ENCODE assay signal across 10 cellular contexts in genomic region chr17:66713533-66714042, GRCh38.
DNase-seq lines count a peak whose midpoint lies in the region; ATAC-seq and TF ChIP-seq lines count a peak whose summit lies in the region.
"Had no signal": no experiment of that assay in that cellular context is flagged by ENCODE, and none has a peak within 500 bp of the region (broad histone marks: within the 10 kb centered on the region; RNA-seq: fewer than 3 reads in every experiment).

No MANE protein-coding gene starts in this region.

- no peak overlapping the region for H3K9ac ChIP-seq in SK-N-SH

- no peak overlapping the region for H2AFZ ChIP-seq in SK-N-SH (ENCODE audit: low read depth)

- H3K27ac ChIP-seq in SK-N-SH (ENCODE audit: low read depth in 2 of 2, low read length in 1 of 2), result no peak overlapping the region

- H3K4me1 ChIP-seq in SK-N-SH (ENCODE audit: control insufficient read depth in 1 of 2, insufficient read depth in 2 of 2, low read depth in 1 of 2, low read length in 1 of 2), result peaks cover 0 to 22% of the 10 kb centered on the region in 2 experiments; a peak in 1 of 4 replicates

- TF ChIP-seq CTCF in SK-N-SH (IDR thresholded peaks at IDR 0.05), result no peak

- no peak for TF ChIP-seq EP300 in SK-N-SH (IDR thresholded peaks at IDR 0.05; ENCODE audit: borderline replicate concordance in 1 of 2, low read depth in 1 of 2, low read length in 1 of 2)

- 83% methylated on average over 6 of the region's 6 CpGs for WGBS in SK-N-SH (ENCODE audit: low lambda C conversion rate)

- POLR2A ChIA-PET in SK-N-SH (lab: Yijun Ruan, JAX), result no interaction called here

- H3K27me3 ChIP-seq in SK-N-SH (ENCODE audit: insufficient read depth), result no peaks in the 10 kb centered on the region

- H3K9me3 ChIP-seq in SK-N-SH, result no peaks in the 10 kb centered on the region

- peak; percentile 77 for ATAC-seq in HG02970 (IDR thresholded peaks at IDR 0.05; ENCODE audit: low FRiP score, unreplicated experiment)

- H4K20me1 ChIP-seq in SK-N-SH (ENCODE audit: insufficient read depth), result 0 out of 2 replicates have a peak, but pooled peaks cover 5% of the 10 kb centered on the region

- H3K4me2 ChIP-seq in SK-N-SH, result no peak overlapping the region

- CTCF ChIA-PET in SK-N-SH (lab: Yijun Ruan, JAX), result interaction anchor here (0.6 to 22.6 kb wide), 15 partner anchors 9 to 666 kb away, joined by 3 to 460 read pairs (median 3); no protein-coding TSS in a partner anchor

- H3K36me3 ChIP-seq in SK-N-SH (replicated peaks in 1 of 2; ENCODE audit: control insufficient read depth in 1 of 2, insufficient read depth in 2 of 2, low read length in 1 of 2), result peaks cover 54 to 61% of the 10 kb centered on the region in 2 experiments

- TF ChIP-seq RAD21 in SK-N-SH (IDR thresholded peaks at IDR 0.05; ENCODE audit: low read length), result no peak

- H3K9me2 ChIP-seq in SK-N-SH, result no peaks in the 10 kb centered on the region

- DNase-seq in stimulated activated naive CD4-positive, alpha-beta T cell treated with Interleukin-2 at 50 U/mL for 16 hours (lab: John Stamatoyannopoulos, UW), result peak; percentile 29
- no peak for DNase-seq in stimulated activated naive CD4-positive, alpha-beta T cell (lab: John Stamatoyannopoulos, UW)
- peak; percentile 27 for DNase-seq in activated gamma-delta T cell treated with anti-CD3 and anti-CD28 coated beads, Interleukin-2, amount 50 U/mL, for 16 hours (ENCODE audit: low read depth)
- DNase-seq in SK-N-SH (no peak), NCI-H1105 treated with DMSO at 0.1 percent for 48 hours (lab: John Stamatoyannopoulos, UW) (no peak), pons (ENCODE audit: low spot score) (no peak), hypothalamus (lab: John Stamatoyannopoulos, UW) (no peak)
- DNase-seq: amniotic stem cell, NCI-H187 treated with DMSO at 0.1 percent for 48 hours had no signal

- no peaks in the 10 kb centered on the region for H3K79me2 ChIP-seq in SK-N-SH (ENCODE audit: insufficient read depth)

- peaks cover 16% of the 10 kb centered on the region for H3F3A ChIP-seq in SK-N-SH (replicated peaks; ENCODE audit: insufficient read depth)

- no peak overlapping the region for H3K4me3 ChIP-seq in SK-N-SH (ENCODE audit: low read depth in 2 of 2, low read length in 1 of 2)

TF ChIP-seq in SK-N-SH, 30 proteins besides CTCF, POLR2A, EP300 and RAD21:
- TF ChIP-seq SMC3 (IDR thresholded peaks at IDR 0.05; ENCODE audit: low read depth, low read length) (no peak), TEAD4 (IDR thresholded peaks at IDR 0.05; ENCODE audit: borderline replicate concordance, insufficient read depth) (no peak), GATA2 (CRISPR knock-in tag; IDR thresholded peaks at IDR 0.05) (no peak), FOSL2 (IDR thresholded peaks at IDR 0.05; ENCODE audit: borderline replicate concordance, low read depth) (no peak), SIN3A (IDR thresholded peaks at IDR 0.05; ENCODE audit: borderline replicate concordance, low read depth, low read length) (no peak), TCF12 (IDR thresholded peaks at IDR 0.05) (no peak), RFX5 (IDR thresholded peaks at IDR 0.05; ENCODE audit: low read length) (no peak), NRF1 (IDR thresholded peaks at IDR 0.05; ENCODE audit: low read depth, low read length) (no peak), MAX (IDR thresholded peaks at IDR 0.05; ENCODE audit: low read depth) (no peak), CHD2 (IDR thresholded peaks at IDR 0.05; ENCODE audit: low read length, partially characterized antibody) (no peak), MXI1 (IDR thresholded peaks at IDR 0.05; ENCODE audit: low read depth, low read length) (no peak), ELF1 (IDR thresholded peaks at IDR 0.05) (no peak), RXRA (IDR thresholded peaks at IDR 0.05; ENCODE audit: borderline replicate concordance, low read depth) (no peak), EZH2phosphoT487 (IDR thresholded peaks at IDR 0.05; ENCODE audit: borderline replicate concordance, low read depth) (no peak), FOXJ3 (CRISPR knock-in tag; IDR thresholded peaks at IDR 0.05) (no peak), TAF1 (IDR thresholded peaks at IDR 0.05; ENCODE audit: borderline replicate concordance, low read depth, low read length) (no peak)

Comparison
In these comparisons a context has a peak if more than half of its experiments do, and no peak if none do; other contexts are left out.
1. DNase-seq: peak in stimulated activated naive CD4-positive, alpha-beta T cell treated with Interleukin-2 at 50 U/mL for 16 hours (single experiment) and activated gamma-delta T cell treated with anti-CD3 and anti-CD28 coated beads, Interleukin-2, amount 50 U/mL, for 16 hours (single experiment); none in stimulated activated naive CD4-positive, alpha-beta T cell (0 of 6), SK-N-SH (single experiment), NCI-H1105 treated with DMSO at 0.1 percent for 48 hours (single experiment), pons (single experiment) and hypothalamus (0 of 51).